ENCODE assay signal across 8 cellular contexts in the genomic region with DNA sequence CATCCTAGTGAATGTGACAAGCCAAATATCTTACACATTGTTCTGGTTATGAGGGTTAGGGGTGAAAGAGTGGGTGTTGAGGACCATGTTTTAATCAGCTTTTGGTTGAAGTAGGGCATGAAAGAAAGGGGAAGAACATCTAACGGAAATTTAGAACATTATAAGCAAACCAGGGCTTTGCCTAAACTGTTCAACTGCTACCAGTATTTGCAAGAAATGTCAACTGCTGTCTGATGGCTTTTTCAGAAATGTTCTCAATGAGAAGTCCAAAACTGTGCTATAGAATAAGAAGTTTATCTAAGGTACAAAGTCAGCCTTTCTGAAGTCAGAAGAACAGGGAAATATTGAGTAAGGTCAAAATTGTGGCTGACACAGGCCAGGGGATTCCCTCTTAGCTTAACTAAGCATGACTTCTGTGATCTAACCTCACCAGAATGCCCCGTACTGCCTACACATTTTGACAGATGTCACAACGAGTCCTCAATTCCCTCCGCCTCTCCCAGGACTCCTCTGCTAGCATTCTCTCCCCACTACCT.
DNase-seq lines count a peak whose midpoint lies in the region; ATAC-seq, FAIRE-seq and TF ChIP-seq lines count a peak whose summit lies in the region.

No MANE protein-coding gene starts in this region.

- H3K4me1 ChIP-seq in tibial nerve, result peaks cover 0 to 13% (median 0%) of the 10 kb centered on the region in 4 donors

- H3K27ac ChIP-seq in tibial nerve, result no peak overlapping the region

- no peaks in the 10 kb centered on the region for H3K9me3 Mint-ChIP-seq in osteocyte (ENCODE audit: unreplicated experiment)
- no peaks in the 10 kb centered on the region for H3K9me3 Mint-ChIP-seq in MCF 10A (ENCODE audit: unreplicated experiment)

- no peak overlapping the region for H3K4me3 ChIP-seq in tibial nerve

- no peaks in the 10 kb centered on the region for H3K36me3 Mint-ChIP-seq in osteocyte (ENCODE audit: unreplicated experiment)
- H3K36me3 Mint-ChIP-seq in MCF 10A (ENCODE audit: insufficient read depth, unreplicated experiment), result no peaks in the 10 kb centered on the region

- DNase-seq in GM12892 (ENCODE audit: insufficient read length) (no peak), GM20000 (ENCODE audit: low spot score) (peak; percentile 68), left kidney (ENCODE audit: low read depth, low spot score) (peak; percentile 18), osteocyte (ENCODE audit: extremely low spot score, unreplicated experiment) (no peak), MCF 10A (ENCODE audit: unreplicated experiment) (no peak), tibial nerve (ENCODE audit: low spot score in 2 of 2) (no peak), AG08395 (ENCODE audit: low spot score) (no peak)

- H3K27me3 Mint-ChIP-seq in osteocyte (ENCODE audit: unreplicated experiment), result peaks cover 9% of the 10 kb centered on the region
- H3K27me3 Mint-ChIP-seq in MCF 10A (ENCODE audit: insufficient read depth, unreplicated experiment), result no peaks in the 10 kb centered on the region

- H3K36me3 ChIP-seq in tibial nerve, result no peaks in the 10 kb centered on the region

- no peak overlapping the region for H3K4me3 Mint-ChIP-seq in osteocyte (ENCODE audit: unreplicated experiment)
- no peak overlapping the region for H3K4me3 Mint-ChIP-seq in MCF 10A (ENCODE audit: unreplicated experiment)

- TF ChIP-seq CTCF in GM20000 (IDR thresholded peaks at IDR 0.05; ENCODE audit: extremely low read depth, missing control alignments) (no peak), osteocyte (IDR thresholded peaks at IDR 0.05) (no peak), MCF 10A (IDR thresholded peaks at IDR 0.05; ENCODE audit: unreplicated experiment) (no peak), tibial nerve (IDR thresholded peaks at IDR 0.05) (no peak)

- peak; percentile 99 for FAIRE-seq in GM12892 (lab: Jason Lieb, UNC)

- ATAC-seq in HG03457 (IDR thresholded peaks at IDR 0.05; ENCODE audit: unreplicated experiment), result peak; percentile 91

- intact Hi-C loops in MCF 10A (cut with micrococcal nuclease), result no loop called here

- no peak for TF ChIP-seq EP300 in tibial nerve (IDR thresholded peaks at IDR 0.05)

- TF ChIP-seq POLR2A in GM12892 (IDR thresholded peaks at IDR 0.05; ENCODE audit: low read depth, low read length), result no peak
- no peak for TF ChIP-seq POLR2A in tibial nerve (IDR thresholded peaks at IDR 0.05)

- CTCF ChIA-PET in MCF 10A (lab: Yijun Ruan, JAX), result interaction anchor here (0.9 to 4.0 kb wide), 8 partner anchors 16 to 1042 kb away, joined by 3 to 75 read pairs (median 5); partner anchors contain the start of gene ARAP2

- no TSS peak for BruUV-seq in MCF 10A (replicated peaks; lab: Mats Ljungman, UMichigan)

- 69 to 71% methylated on average over 4 of the region's 4 CpGs for WGBS in tibial nerve, 2 donors

- POLR2A ChIA-PET in MCF 10A (lab: Yijun Ruan, JAX), result no interaction called here

- H3K4me1 Mint-ChIP-seq in osteocyte (ENCODE audit: unreplicated experiment) (no peaks in the 10 kb centered on the region), MCF 10A (ENCODE audit: insufficient read depth, unreplicated experiment) (peaks cover 11% of the 10 kb centered on the region)

- H3K9me3 ChIP-seq in tibial nerve, result no peaks in the 10 kb centered on the region

- H3K27ac Mint-ChIP-seq in osteocyte (ENCODE audit: unreplicated experiment) (no peak overlapping the region), MCF 10A (ENCODE audit: low read depth, unreplicated experiment) (no peak overlapping the region)

- no peaks in the 10 kb centered on the region for H3K27me3 ChIP-seq in tibial nerve

Comparison
In these comparisons a context has a peak if more than half of its experiments do, and no peak if none do; other contexts are left out.
1. DNase-seq: peak in GM20000 (single experiment) and left kidney (single experiment); none in GM12892 (single experiment), osteocyte (single experiment), MCF 10A (single experiment), tibial nerve (0 of 2) and AG08395 (single experiment).